21 cellular contexts compared by ENCODE assay signal in genomic region chr1:53625766-53626520, GRCh38.
DNase-seq lines count a peak whose midpoint lies in the region; ATAC-seq and TF ChIP-seq lines count a peak whose summit lies in the region.
"Had no signal": no experiment of that assay in that cellular context is flagged by ENCODE, and none has a peak within 500 bp of the region (broad histone marks: within the 10 kb centered on the region; RNA-seq: fewer than 3 reads in every experiment).

No MANE protein-coding gene starts in this region.

- no peak overlapping the region for H3K18ac ChIP-seq in IMR-90 (ENCODE audit: low read depth, low read length)

- CTCF ChIA-PET in IMR-90 (lab: Yijun Ruan, JAX) (no interaction called here), PC-9 (lab: Charles Lee) (no interaction called here)
- CTCF ChIA-PET in activated naive CD4-positive, alpha-beta T cell treated with anti-CD3 and anti-CD28 coated beads for 36 hours (lab: Charles Lee): interaction anchor here (1.0 kb wide), 1 partner anchor 15 kb away, joined by 3 read pairs; no protein-coding TSS in a partner anchor

- dilution Hi-C loops in IMR-90 (cut with HindIII; ENCODE audit: low sequenced_read_pairs, unreplicated experiment): no loop called here

- H4K5ac ChIP-seq in IMR-90 (ENCODE audit: low read depth, low read length): no peak overlapping the region

- H3K9me3 Mint-ChIP-seq in neural progenitor cell: no peaks in the 10 kb centered on the region
- no peaks in the 10 kb centered on the region for H3K9me3 Mint-ChIP-seq in activated naive CD4-positive, alpha-beta T cell treated with anti-CD3 and anti-CD28 coated beads for 36 hours

- H3K36me3 Mint-ChIP-seq in neural progenitor cell: no peaks in the 10 kb centered on the region
- no peaks in the 10 kb centered on the region for H3K36me3 Mint-ChIP-seq in activated naive CD4-positive, alpha-beta T cell treated with anti-CD3 and anti-CD28 coated beads for 36 hours (ENCODE audit: low read depth)

- no peak overlapping the region for H2BK5ac ChIP-seq in IMR-90 (ENCODE audit: low read depth, low read length, poor library complexity, severe bottlenecking)

- peak overlapping the region; percentile 2 for H2AK9ac ChIP-seq in IMR-90 (replicated peaks; ENCODE audit: low read depth, low read length, poor library complexity)

- H2AK5ac ChIP-seq in IMR-90 (ENCODE audit: low read depth, low read length): no peak overlapping the region

- H3K56ac ChIP-seq in IMR-90 (ENCODE audit: extremely low read depth, insufficient read depth, low read length): no peak overlapping the region

- H3K4me2 ChIP-seq in IMR-90 (ENCODE audit: low read depth, low read length) (no peak overlapping the region), neural progenitor cell (no peak overlapping the region), PC-9 (no peak overlapping the region)

- no peak overlapping the region for H4K8ac ChIP-seq in IMR-90 (ENCODE audit: low read depth in 2 of 2, low read length in 2 of 2)

- H3K23ac ChIP-seq in IMR-90 (ENCODE audit: low read depth, low read length): no peak overlapping the region

- H4K20me1 ChIP-seq in IMR-90 (ENCODE audit: insufficient read depth, low read length): peaks cover 15% of the 10 kb centered on the region
- H4K20me1 ChIP-seq in neural progenitor cell (ENCODE audit: low read depth): no peaks in the 10 kb centered on the region
- H4K20me1 ChIP-seq in PC-9 (ENCODE audit: insufficient read depth): no peaks in the 10 kb centered on the region

- peaks cover 0 to 13% of the 10 kb centered on the region in 2 experiments; a peak in 2 of 4 replicates for H3K79me1 ChIP-seq in IMR-90 (ENCODE audit: low read depth in 1 of 2, low read length in 2 of 2)

- POLR2A ChIA-PET in IMR-90 (lab: Charles Lee; ENCODE audit: unreplicated experiment) (no interaction called here), PC-9 (lab: Charles Lee; ENCODE audit: unreplicated experiment) (no interaction called here)

- no peak for TF ChIP-seq POLR2A in IMR-90 (IDR thresholded peaks at IDR 0.05; ENCODE audit: low read depth, low read length)
- TF ChIP-seq POLR2A in esophagus muscularis mucosa (IDR thresholded peaks at IDR 0.05; ENCODE audit: low read depth): no peak

- H2AFZ ChIP-seq in ACC112 (ENCODE audit: low read length, unreplicated experiment): no peak overlapping the region
- peak overlapping the region; percentile 18 for H2AFZ ChIP-seq in IMR-90 (replicated peaks; ENCODE audit: low read length, poor library complexity)
- no peak overlapping the region for H2AFZ ChIP-seq in neural progenitor cell (replicated peaks)
- no peak overlapping the region for H2AFZ ChIP-seq in PC-9

- no peak overlapping the region for H2BK120ac ChIP-seq in IMR-90 (ENCODE audit: low read depth, low read length)

- peaks cover 3% of the 10 kb centered on the region for H3K27me3 Mint-ChIP-seq in neural progenitor cell (ENCODE audit: insufficient read depth, low read depth)
- no peaks in the 10 kb centered on the region for H3K27me3 Mint-ChIP-seq in activated naive CD4-positive, alpha-beta T cell treated with anti-CD3 and anti-CD28 coated beads for 36 hours (ENCODE audit: low read depth)

- H2BK15ac ChIP-seq in IMR-90 (ENCODE audit: low read depth, low read length): no peak overlapping the region

- H4K91ac ChIP-seq in IMR-90 (ENCODE audit: insufficient read depth, low read depth, low read length): no peak overlapping the region

- no peak overlapping the region for H3K4me3 Mint-ChIP-seq in neural progenitor cell
- no peak overlapping the region for H3K4me3 Mint-ChIP-seq in activated naive CD4-positive, alpha-beta T cell treated with anti-CD3 and anti-CD28 coated beads for 36 hours
- H3K4me3 Mint-ChIP-seq: IgD-negative memory B cell, T-helper 17 cell had no signal

- intact Hi-C loops in IMR-90 (cut with micrococcal nuclease) (no loop called here), esophagus muscularis mucosa (cut with DNase I) (no loop called here), PC-9 (cut with micrococcal nuclease; ENCODE audit: unreplicated experiment) (no loop called here)
- intact Hi-C loops in activated naive CD4-positive, alpha-beta T cell treated with anti-CD3 and anti-CD28 coated beads for 36 hours (cut with micrococcal nuclease): no loop called here

- no peak overlapping the region for H3K4ac ChIP-seq in IMR-90 (ENCODE audit: low read depth, low read length)

- H3K36me3 ChIP-seq in ACC112 (ENCODE audit: insufficient read depth, low read length) (no peaks in the 10 kb centered on the region), IMR-90 (ENCODE audit: control insufficient read depth, insufficient read depth, low read length) (no peaks in the 10 kb centered on the region), esophagus muscularis mucosa (no peaks in the 10 kb centered on the region), neural progenitor cell (no peaks in the 10 kb centered on the region), PC-9 (ENCODE audit: low read depth) (no peaks in the 10 kb centered on the region)
- H3K36me3 ChIP-seq: cardiac muscle cell had no signal

- peaks cover 13% of the 10 kb centered on the region for H3K9me1 ChIP-seq in IMR-90 (ENCODE audit: insufficient read depth, low read length)

- H3K79me2 ChIP-seq in ACC112 (ENCODE audit: control insufficient read depth, insufficient read depth, low read length, unreplicated experiment) (peaks cover 4% of the 10 kb centered on the region), neural progenitor cell (ENCODE audit: low read depth) (no peaks in the 10 kb centered on the region), PC-9 (ENCODE audit: low read depth) (no peaks in the 10 kb centered on the region)

- H3K9me2 ChIP-seq in PC-9 (ENCODE audit: insufficient read depth): no peaks in the 10 kb centered on the region

- H3K4me1 ChIP-seq in ACC112 (ENCODE audit: control insufficient read depth, insufficient read depth, low read length, unreplicated experiment): peaks cover 20% of the 10 kb centered on the region
- H3K4me1 ChIP-seq in IMR-90 (ENCODE audit: control insufficient read depth, insufficient read depth, low read length): no peaks in the 10 kb centered on the region; the same call in 1 of the 2 replicates
- no peaks in the 10 kb centered on the region for H3K4me1 ChIP-seq in esophagus muscularis mucosa
- no peaks in the 10 kb centered on the region for H3K4me1 ChIP-seq in neural progenitor cell
- H3K4me1 ChIP-seq in PC-9 (replicated peaks; ENCODE audit: insufficient read depth): no peaks in the 10 kb centered on the region

- no peak overlapping the region for H3K4me3 ChIP-seq in ACC112 (ENCODE audit: low read depth, low read length)
- H3K4me3 ChIP-seq in IMR-90 (ENCODE audit: insufficient read depth, low read depth, low read length): no peak overlapping the region
- no peak overlapping the region for H3K4me3 ChIP-seq in esophagus muscularis mucosa
- no peak overlapping the region for H3K4me3 ChIP-seq in neural progenitor cell
- H3K4me3 ChIP-seq in PC-9: no peak overlapping the region
- H3K4me3 ChIP-seq: cardiac muscle cell had no signal

- no peak for TF ChIP-seq RAD21 in IMR-90 (IDR thresholded peaks at IDR 0.05; ENCODE audit: low read length)

- H3K9me3 ChIP-seq in IMR-90 (ENCODE audit: control insufficient read depth, insufficient read depth, low read length): no peaks in the 10 kb centered on the region
- no peaks in the 10 kb centered on the region for H3K9me3 ChIP-seq in esophagus muscularis mucosa
- H3K9me3 ChIP-seq in neural progenitor cell (ENCODE audit: low read depth): no peaks in the 10 kb centered on the region
- no peaks in the 10 kb centered on the region for H3K9me3 ChIP-seq in PC-9 (ENCODE audit: insufficient read depth, low read depth)

- peaks cover 4% of the 10 kb centered on the region for H3K4me1 Mint-ChIP-seq in neural progenitor cell
- H3K4me1 Mint-ChIP-seq in activated naive CD4-positive, alpha-beta T cell treated with anti-CD3 and anti-CD28 coated beads for 36 hours (ENCODE audit: low read depth): no peaks in the 10 kb centered on the region
- H3K4me1 Mint-ChIP-seq: IgD-negative memory B cell, T-helper 17 cell had no signal

- no peaks in the 10 kb centered on the region for H3K27me3 ChIP-seq in ACC112 (ENCODE audit: insufficient read depth, low read length)
- no peaks in the 10 kb centered on the region for H3K27me3 ChIP-seq in IMR-90 (ENCODE audit: control insufficient read depth, insufficient read depth, low read length)
- H3K27me3 ChIP-seq in esophagus muscularis mucosa: peaks cover 0 to 12% (median 0%) of the 10 kb centered on the region in 4 donors
- no peaks in the 10 kb centered on the region for H3K27me3 ChIP-seq in neural progenitor cell
- H3K27me3 ChIP-seq in PC-9 (ENCODE audit: insufficient read depth, low read depth): peaks cover 16% of the 10 kb centered on the region
- H3K27me3 ChIP-seq: cardiac muscle cell had no signal

- H3K9ac ChIP-seq in IMR-90 (ENCODE audit: low read depth, low read length) (no peak overlapping the region), neural progenitor cell (no peak overlapping the region)

- no peak for TF ChIP-seq EP300 in esophagus muscularis mucosa (IDR thresholded peaks at IDR 0.05)

- in situ Hi-C loops in IMR-90 (cut with MboI; ENCODE audit: low sequenced_read_pairs): no loop called here

- WGBS in IMR-90 (ENCODE audit: extremely low coverage in 2 of 2, insufficient read length in 1 of 2), 2 experiments: 74% methylated on average over 9 of the region's 10 CpGs; no CpG with 5 or more reads in 1 of the 2 experiments
- WGBS in esophagus muscularis mucosa: 65% methylated on average over 7 of the region's 10 CpGs

- peak; percentile 13 for DNase-seq in IMR-90
- peak; percentile 90 for DNase-seq in esophagus muscularis mucosa (ENCODE audit: extremely low spot score)
- no peak for DNase-seq in neural progenitor cell (ENCODE audit: low spot score)
- no peak for DNase-seq in stimulated activated CD4-positive, alpha-beta T cell treated with anti-CD3 and anti-CD28 coated beads, Interleukin-4, amount 100 ng/mL, for 4 hours
- DNase-seq in activated naive CD4-positive, alpha-beta T cell treated with anti-CD3 and anti-CD28 coated beads for 36 hours: no peak
- no peak for DNase-seq in PC-9
- DNase-seq: activated naive CD4-positive, alpha-beta T cell; activated T-cell treated with anti-CD3 and anti-CD28 coated beads, Interleukin-2, amount 50 U/mL, for 1 hour; amygdala; DMS 273 treated with DMSO at 0.1 percent for 48 hours; mammary epithelial cell; NCI-H510A treated with DMSO at 0.1 percent for 48 hours; occipital lobe; T-helper 17 cell had no signal

- BruUV-seq in IMR-90 (replicated peaks; lab: Mats Ljungman, UMichigan) (no TSS peak), PC-9 (replicated peaks; lab: Mats Ljungman, UMichigan) (no TSS peak)

- H3F3A ChIP-seq in neural progenitor cell (ENCODE audit: low read depth) (no peaks in the 10 kb centered on the region), PC-9 (ENCODE audit: insufficient read depth, low read depth) (no peaks in the 10 kb centered on the region)

- peak; percentile 44; the same call in 1 of the 2 replicates for ATAC-seq in IMR-90 (ENCODE audit: low read depth)
- no peak for ATAC-seq in HG02610 (IDR thresholded peaks at IDR 0.05; ENCODE audit: unreplicated experiment)
- ATAC-seq: T-helper 17 cell had no signal

- no peak overlapping the region for H3K14ac ChIP-seq in IMR-90 (replicated peaks; ENCODE audit: low read depth, low read length)

- H3K27ac ChIP-seq in ACC112 (ENCODE audit: low read depth, low read length) (peak overlapping the region; percentile 40), IMR-90 (ENCODE audit: insufficient read depth, low read length) (no peak overlapping the region), esophagus muscularis mucosa (replicated peaks in 1 of 4) (no peak overlapping the region), neural progenitor cell (no peak overlapping the region), PC-9 (no peak overlapping the region)
- H3K27ac ChIP-seq: cardiac muscle cell, epithelial cell of prostate, HL-60, VCaP had no signal

- H2BK20ac ChIP-seq in IMR-90 (ENCODE audit: low read depth, low read length): no peak overlapping the region

- TF ChIP-seq CTCF in IMR-90 (conservative IDR thresholded peaks at IDR 0.05; ENCODE audit: low read depth, low read length): no peak
- no peak for TF ChIP-seq CTCF in esophagus muscularis mucosa (IDR thresholded peaks at IDR 0.05)
- TF ChIP-seq CTCF in neural progenitor cell (IDR thresholded peaks at IDR 0.05): no peak
- no peak for TF ChIP-seq CTCF in PC-9 (conservative IDR thresholded peaks at IDR 0.05)

- peak overlapping the region; percentile 74 for H3K27ac Mint-ChIP-seq in neural progenitor cell
- H3K27ac Mint-ChIP-seq in activated naive CD4-positive, alpha-beta T cell treated with anti-CD3 and anti-CD28 coated beads for 36 hours: no peak overlapping the region
- H3K27ac Mint-ChIP-seq: IgD-negative memory B cell had no signal

Comparison
In these comparisons a context has a peak if more than half of its experiments do, and no peak if none do; other contexts are left out.
1. DNase-seq: peak in IMR-90 (single experiment) and esophagus muscularis mucosa (single experiment); none in neural progenitor cell (single experiment), stimulated activated CD4-positive, alpha-beta T cell treated with anti-CD3 and anti-CD28 coated beads, Interleukin-4, amount 100 ng/mL, for 4 hours (0 of 2), activated naive CD4-positive, alpha-beta T cell treated with anti-CD3 and anti-CD28 coated beads for 36 hours (single experiment) and PC-9 (0 of 2).